ENCODE assay signal across 8 cellular contexts in the genomic region with DNA sequence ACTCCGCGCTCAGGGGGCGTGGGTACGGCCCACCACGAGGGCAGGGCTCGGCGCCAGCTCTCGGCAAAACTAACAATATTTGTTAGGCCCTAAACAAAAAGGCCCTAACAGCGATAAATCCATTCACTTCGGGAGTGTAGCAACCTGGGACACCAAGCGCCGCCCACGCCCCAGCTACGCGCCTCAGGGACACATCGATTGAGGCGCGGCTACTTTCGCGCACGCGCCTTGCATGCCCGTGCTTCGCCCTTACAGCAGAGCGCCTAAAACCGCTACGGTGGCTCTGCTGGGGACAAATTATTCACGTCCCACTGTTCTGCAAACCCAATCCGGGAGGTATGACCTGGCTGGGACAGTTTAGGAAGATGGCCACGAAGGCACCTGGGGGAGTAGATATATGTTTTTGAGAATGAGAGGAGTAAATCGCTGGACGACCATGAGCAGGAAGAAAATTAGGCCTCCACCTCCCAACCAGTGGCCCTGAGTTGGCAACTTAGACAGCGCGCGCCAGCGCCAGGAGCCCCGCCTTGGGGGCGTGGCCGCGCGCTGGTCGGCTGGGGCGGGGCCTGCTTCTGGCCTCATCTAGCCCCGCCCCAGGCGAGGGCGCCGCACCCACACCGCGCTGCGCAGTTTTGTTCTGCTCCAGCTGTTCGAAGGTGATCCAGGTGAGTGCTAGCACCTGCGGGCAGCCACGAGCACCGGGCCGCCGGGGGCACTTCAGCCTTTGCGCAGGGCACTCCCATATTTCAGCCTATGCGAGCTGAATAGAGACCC. TPM values are rescaled to one million over a fixed set of nuclear protein-coding genes. Genes with fewer than 3 reads are reported as not detected.
DNase-seq lines count a peak whose midpoint lies in the region; ATAC-seq and TF ChIP-seq lines count a peak whose summit lies in the region.

Gene MGST3, plus strand, starts transcription at position 606 of the 774 bp plus-strand sequence. CDS start 18,614 bp downstream, outside the sequence.

- peak; percentile 96 for DNase-seq in DND-41
- peak; percentile 87 to 98 (median 95) for DNase-seq in Peyer's patch
- DNase-seq in activated T-cell treated with anti-CD3 and anti-CD28 coated beads, Interleukin-2, amount 50 U/mL, for 48 hours = peak; percentile 96
- peak; percentile 78 to 82 for DNase-seq in stimulated activated CD8-positive, alpha-beta memory T cell treated with anti-CD3 and anti-CD28 coated beads, Interleukin-7, amount 100 ng/mL, for 1 hour (ENCODE audit: low read depth in 2 of 2)

- peak; percentile 98 to 99 for TF ChIP-seq POLR2A in Peyer's patch (IDR thresholded peaks at IDR 0.05)

- H3K4me1 ChIP-seq in DND-41 (ENCODE audit: insufficient read depth, low read length) (peaks cover 30% of the 10 kb centered on the region), Peyer's patch (peaks cover 0 to 32% (median 2%) of the 10 kb centered on the region in 4 donors), mucosa of stomach (ENCODE audit: control insufficient read depth, insufficient read depth, low read length) (peaks cover 12% of the 10 kb centered on the region)

- H3K9me3 ChIP-seq in DND-41 (ENCODE audit: insufficient read depth, low read length, severe bottlenecking) (no peaks in the 10 kb centered on the region), KOPT-K1 (ENCODE audit: insufficient read depth, low read length, poor library complexity, severe bottlenecking) (no peaks in the 10 kb centered on the region), Peyer's patch (no peaks in the 10 kb centered on the region), mucosa of stomach (ENCODE audit: control insufficient read depth, low read length) (no peaks in the 10 kb centered on the region)

- peak within 1 kb of the TSS; percentile 67 to 78 for H3K4me3 ChIP-seq in DND-41 (ENCODE audit: low read depth in 1 of 2, low read length in 2 of 2)
- peak within 1 kb of the TSS; percentile 55 to 78 (median 67) for H3K4me3 ChIP-seq in Peyer's patch
- H3K4me3 ChIP-seq in mucosa of stomach (ENCODE audit: low read length) = peak within 1 kb of the TSS; percentile 97

- H3K4me2 ChIP-seq in DND-41 (ENCODE audit: insufficient read depth, low read length) = peak within 1 kb of the TSS; percentile 86

- ATAC-seq in DND-41 (ENCODE audit: insufficient read depth, low read depth) (peak; percentile 90), GM21825 (IDR thresholded peaks at IDR 0.05; ENCODE audit: unreplicated experiment) (peak; percentile 78), esophagus mucosa (peak; percentile 98)

- peaks cover 4% of the 10 kb centered on the region for H3K27me3 ChIP-seq in DND-41 (ENCODE audit: insufficient read depth, low read length, poor library complexity)
- H3K27me3 ChIP-seq in Peyer's patch = no peaks in the 10 kb centered on the region
- H3K27me3 ChIP-seq in mucosa of stomach (ENCODE audit: control insufficient read depth, insufficient read depth, low read length) = no peaks in the 10 kb centered on the region

- peak within 1 kb of the TSS; percentile 73 for H2AFZ ChIP-seq in DND-41 (ENCODE audit: low read depth, low read length)

- H4K20me1 ChIP-seq in DND-41 (ENCODE audit: insufficient read depth, low read length) = no peaks in the 10 kb centered on the region

- H3K27ac ChIP-seq in DND-41 (ENCODE audit: low read length) (peak within 1 kb of the TSS; percentile 87), KOPT-K1 (ENCODE audit: low read depth, low read length, poor library complexity, severe bottlenecking) (peak within 1 kb of the TSS; percentile 74), Peyer's patch (peak within 1 kb of the TSS; percentile 83 to 95 (median 91))

- TF ChIP-seq CTCF in DND-41 (IDR thresholded peaks at IDR 0.05; ENCODE audit: borderline replicate concordance, extremely low read depth, low read length, poor library complexity, severe bottlenecking) (no peak), Peyer's patch (IDR thresholded peaks at IDR 0.05) (no peak)

- peaks cover 4% of the 10 kb centered on the region; the same call in 1 of the 2 replicates for H3K79me2 ChIP-seq in DND-41 (ENCODE audit: insufficient read depth, low read length)

- H3K9ac ChIP-seq in DND-41 (ENCODE audit: low read depth, low read length) = peak within 1 kb of the TSS; percentile 72
- peak within 1 kb of the TSS; percentile 84 for H3K9ac ChIP-seq in mucosa of stomach (ENCODE audit: low read length)

- no peaks in the 10 kb centered on the region; the same call in 1 of the 2 replicates for H3K36me3 ChIP-seq in DND-41 (ENCODE audit: insufficient read depth, low read length)
- no peaks in the 10 kb centered on the region for H3K36me3 ChIP-seq in KOPT-K1 (ENCODE audit: insufficient read depth, low read length)
- peaks cover 0 to 4% (median 0%) of the 10 kb centered on the region in 3 donors for H3K36me3 ChIP-seq in Peyer's patch
- no peaks in the 10 kb centered on the region for H3K36me3 ChIP-seq in mucosa of stomach (ENCODE audit: control insufficient read depth, insufficient read depth, low read length)

RNA-seq across cellular contexts. Expression of gene MGST3, which starts in this region (rescaled TPM):
- total RNA-seq in Peyer's patch (100 to 1,000 TPM in 3 of 4 donors, 10 to 100 TPM in 1; 47.0 to 513 (median 407) TPM), esophagus mucosa (58.9 TPM)

Comparison
In these comparisons a context has a peak if more than half of its experiments do, and no peak if none do; other contexts are left out.
1. Peak in every context shown above with its lines: DNase-seq, ATAC-seq, H3K4me3 ChIP-seq and H3K27ac ChIP-seq.